In the genomic region with DNA sequence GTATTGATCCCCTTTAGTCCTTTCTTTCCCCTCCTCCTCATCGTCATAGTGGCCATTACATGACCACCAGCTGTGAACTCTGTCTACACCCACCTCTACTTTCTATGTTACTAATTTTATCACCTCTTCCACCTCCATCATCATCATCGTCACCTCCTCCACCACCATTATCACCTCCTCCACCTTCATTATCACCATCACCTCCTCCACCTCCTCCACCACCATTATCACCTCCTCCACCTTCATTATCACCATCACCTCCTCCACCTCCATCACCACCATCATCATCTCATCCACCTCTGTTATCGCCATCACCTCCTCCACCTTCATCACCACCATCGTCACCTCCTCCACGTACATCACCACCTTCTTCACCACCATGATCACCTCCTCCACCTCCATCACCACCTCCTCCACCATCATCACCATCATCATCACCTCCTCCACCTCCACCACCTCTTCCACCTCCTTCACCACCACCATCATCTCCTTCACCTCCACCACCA, we compare ENCODE assay signal across 20 cellular contexts. TPM values are rescaled to one million over a fixed set of nuclear protein-coding genes. Genes with fewer than 3 reads are reported as not detected.
A peak's percentile ranks its signal among the peaks of the same experiment; 100 is the strongest.
DNase-seq lines count a peak whose midpoint lies in the region; ATAC-seq and TF ChIP-seq lines count a peak whose summit lies in the region.
"Had no signal": no experiment of that assay in that cellular context is flagged by ENCODE, and none has a peak within 500 bp of the region (broad histone marks: within the 10 kb centered on the region; RNA-seq: fewer than 3 reads in every experiment).

No MANE protein-coding gene starts in this region.

- peaks cover 5% of the 10 kb centered on the region for H3K4me1 Mint-ChIP-seq in activated CD8-positive, alpha-beta memory T cell treated with anti-CD3 and anti-CD28 coated beads, Interleukin-2, amount 10 ng/mL, durations not matched to agents 7 days and 5 days
- no peaks in the 10 kb centered on the region for H3K4me1 Mint-ChIP-seq in central memory CD8-positive, alpha-beta T cell
- peaks cover 0 to 6% (median 1%) of the 10 kb centered on the region in 4 donors for H3K4me1 Mint-ChIP-seq in naive thymus-derived CD8-positive, alpha-beta T cell
- H3K4me1 Mint-ChIP-seq in CD14-positive monocyte = peaks cover under 1% of the 10 kb centered on the region

- peaks cover 60% of the 10 kb centered on the region for H3K36me3 Mint-ChIP-seq in activated CD8-positive, alpha-beta memory T cell treated with anti-CD3 and anti-CD28 coated beads, Interleukin-2, amount 10 ng/mL, durations not matched to agents 7 days and 5 days
- peaks cover 37% of the 10 kb centered on the region for H3K36me3 Mint-ChIP-seq in central memory CD8-positive, alpha-beta T cell (ENCODE audit: insufficient read depth)
- H3K36me3 Mint-ChIP-seq in naive thymus-derived CD8-positive, alpha-beta T cell = peaks cover 3 to 42% (median 6%) of the 10 kb centered on the region in 3 donors
- H3K36me3 Mint-ChIP-seq in CD14-positive monocyte = peaks cover 26 to 41% of the 10 kb centered on the region in 2 donors

- peak overlapping the region; percentile 12 for H3K27ac Mint-ChIP-seq in activated CD8-positive, alpha-beta memory T cell treated with anti-CD3 and anti-CD28 coated beads, Interleukin-2, amount 10 ng/mL, durations not matched to agents 7 days and 5 days
- H3K27ac Mint-ChIP-seq in central memory CD8-positive, alpha-beta T cell (ENCODE audit: low read depth) = peak overlapping the region; percentile 85
- peak overlapping the region in 6 of 10 donors; percentile 9 to 83 (median 40) for H3K27ac Mint-ChIP-seq in naive thymus-derived CD8-positive, alpha-beta T cell
- no peak overlapping the region for H3K27ac Mint-ChIP-seq in CD14-positive monocyte
- H3K27ac Mint-ChIP-seq: CD8-positive, alpha-beta T cell had no signal

- no peaks in the 10 kb centered on the region for H3K27me3 ChIP-seq in HAP-1 (ENCODE audit: low read depth)

- CTCF ChIA-PET in activated CD8-positive, alpha-beta memory T cell treated with anti-CD3 and anti-CD28 coated beads, Interleukin-2, amount 10 ng/mL, durations not matched to agents 7 days and 5 days (lab: Charles Lee) = no interaction called here

- no peak for TF ChIP-seq CTCF in CD14-positive monocyte (IDR thresholded peaks at IDR 0.05)

- intact Hi-C loops in CD14-positive monocyte (cut with micrococcal nuclease) = no loop called here

- peaks cover 9% of the 10 kb centered on the region for H3K9me3 Mint-ChIP-seq in activated CD8-positive, alpha-beta memory T cell treated with anti-CD3 and anti-CD28 coated beads, Interleukin-2, amount 10 ng/mL, durations not matched to agents 7 days and 5 days (ENCODE audit: low read depth)
- no peaks in the 10 kb centered on the region for H3K9me3 Mint-ChIP-seq in central memory CD8-positive, alpha-beta T cell
- H3K9me3 Mint-ChIP-seq in naive thymus-derived CD8-positive, alpha-beta T cell = peaks cover 0 to 15% (median 0%) of the 10 kb centered on the region in 9 donors
- H3K9me3 Mint-ChIP-seq in CD14-positive monocyte = peaks cover 2 to 16% (median 6%) of the 10 kb centered on the region in 7 donors
- H3K9me3 Mint-ChIP-seq: CD8-positive, alpha-beta T cell had no signal

- no peaks in the 10 kb centered on the region for H3K4me1 ChIP-seq in HAP-1

- H3K9me3 ChIP-seq in HAP-1 = no peaks in the 10 kb centered on the region

- no peaks in the 10 kb centered on the region for H3K36me3 ChIP-seq in HAP-1 (replicated peaks)

- ATAC-seq in activated CD8-positive, alpha-beta memory T cell treated with anti-CD3 and anti-CD28 coated beads, Interleukin-2, amount 10 ng/mL, durations not matched to agents 7 days and 5 days = no peak
- ATAC-seq in central memory CD8-positive, alpha-beta T cell (replicated peaks; ENCODE audit: extremely low read depth, poor library complexity, severe bottlenecking) = no peak
- no peak for ATAC-seq in naive thymus-derived CD8-positive, alpha-beta T cell
- ATAC-seq: CD8-positive, alpha-beta T cell had no signal

- DNase-seq in activated CD8-positive, alpha-beta memory T cell treated with anti-CD3 and anti-CD28 coated beads, Interleukin-2, amount 10 ng/mL, durations not matched to agents 7 days and 5 days = no peak
- DNase-seq in activated CD8-positive, alpha-beta memory T cell treated with anti-CD3 and anti-CD28 coated beads for 24 hours = no peak
- DNase-seq in central memory CD8-positive, alpha-beta T cell (ENCODE audit: low spot score in 2 of 2) = no peak
- DNase-seq in naive thymus-derived CD8-positive, alpha-beta T cell = no peak
- DNase-seq in activated naive CD4-positive, alpha-beta T cell treated with anti-CD3 and anti-CD28 coated beads, Interleukin-2, amount 50 U/mL, for 16 hours = no peak
- DNase-seq in HAP-1 (ENCODE audit: low spot score in 2 of 2) (no peak), CD14-positive monocyte (ENCODE audit: low spot score) (no peak)
- DNase-seq: 8988T, HCEC 1CT, Kasumi-1, NCI-H1694, NCI-H2081, NCI-H2171, NCI-H345, NCI-H524, NCI-H774 had no signal

- in situ Hi-C loops in HAP-1 (cut with MboI; ENCODE audit: low sequenced_read_pairs) = no loop called here

- POLR2A ChIA-PET in naive thymus-derived CD8-positive, alpha-beta T cell (lab: Charles Lee) = no interaction called here

- H3K4me3 Mint-ChIP-seq in activated CD8-positive, alpha-beta memory T cell treated with anti-CD3 and anti-CD28 coated beads, Interleukin-2, amount 10 ng/mL, durations not matched to agents 7 days and 5 days = no peak overlapping the region
- no peak overlapping the region for H3K4me3 Mint-ChIP-seq in central memory CD8-positive, alpha-beta T cell
- H3K4me3 Mint-ChIP-seq in naive thymus-derived CD8-positive, alpha-beta T cell = no peak overlapping the region
- no peak overlapping the region for H3K4me3 Mint-ChIP-seq in CD14-positive monocyte
- H3K4me3 Mint-ChIP-seq: CD8-positive, alpha-beta T cell had no signal

- no peaks in the 10 kb centered on the region for H3K27me3 Mint-ChIP-seq in activated CD8-positive, alpha-beta memory T cell treated with anti-CD3 and anti-CD28 coated beads, Interleukin-2, amount 10 ng/mL, durations not matched to agents 7 days and 5 days
- no peaks in the 10 kb centered on the region for H3K27me3 Mint-ChIP-seq in central memory CD8-positive, alpha-beta T cell
- no peaks in the 10 kb centered on the region for H3K27me3 Mint-ChIP-seq in naive thymus-derived CD8-positive, alpha-beta T cell
- H3K27me3 Mint-ChIP-seq in CD14-positive monocyte (ENCODE audit: low read depth in 3 of 3) = peaks cover 8 to 23% (median 20%) of the 10 kb centered on the region in 3 donors

- no peak overlapping the region for H3K4me3 ChIP-seq in HAP-1
- H3K4me3 ChIP-seq: BLaER1 treated with 17β-estradiol and CSF1 and Interleukin-3, amounts not matched to agents 10 nM and 100 nM had no signal

RNA-seq across cellular contexts. Expression of a gene that starts 25.8 kb away (rescaled TPM):
- 10 to 100 TPM; 34.4 to 47.9 TPM for total RNA-seq in activated CD8-positive, alpha-beta memory T cell treated with anti-CD3 and anti-CD28 coated beads, Interleukin-2, amount 10 ng/mL, durations not matched to agents 7 days and 5 days
- 1 to 10 TPM in 1 of 2 experiments, under 1 TPM in 1; 0.60 to 1.1 TPM for total RNA-seq in naive thymus-derived CD8-positive, alpha-beta T cell
- polyA plus RNA-seq in naive thymus-derived CD8-positive, alpha-beta T cell = 10 to 100 TPM in 1 of 3 donors, 1 to 10 TPM in 2; 2.5 to 12.8 (median 4.4) TPM
- polyA plus RNA-seq in CD14-positive monocyte = 1 to 10 TPM in 1 of 2 donors, under 1 TPM in 1; 0.97 to 1.2 TPM
- total RNA-seq: G401, MCF 10A had no signal

RNA-seq across cellular contexts. Expression of a gene that starts 31.9 kb away (rescaled TPM):
- 10 to 100 TPM; 19.7 to 20.2 TPM for total RNA-seq in activated CD8-positive, alpha-beta memory T cell treated with anti-CD3 and anti-CD28 coated beads, Interleukin-2, amount 10 ng/mL, durations not matched to agents 7 days and 5 days
- total RNA-seq in naive thymus-derived CD8-positive, alpha-beta T cell = 1 to 10 TPM; 7.0 to 9.7 TPM
- polyA plus RNA-seq in naive thymus-derived CD8-positive, alpha-beta T cell = 10 to 100 TPM in 1 of 3 donors, 1 to 10 TPM in 2; 7.8 to 17.0 (median 9.2) TPM
- polyA plus RNA-seq in CD14-positive monocyte = not detected

Comparison
In these comparisons a context has a peak if more than half of its experiments do, and no peak if none do; other contexts are left out.
1. H3K27ac Mint-ChIP-seq: peak in activated CD8-positive, alpha-beta memory T cell treated with anti-CD3 and anti-CD28 coated beads, Interleukin-2, amount 10 ng/mL, durations not matched to agents 7 days and 5 days (single experiment), central memory CD8-positive, alpha-beta T cell (single experiment) and naive thymus-derived CD8-positive, alpha-beta T cell (6 of 10); none in CD14-positive monocyte (0 of 7).
2. RNA of a gene that starts 25.8 kb away (total RNA-seq): 34.4 to 47.9 TPM in activated CD8-positive, alpha-beta memory T cell treated with anti-CD3 and anti-CD28 coated beads, Interleukin-2, amount 10 ng/mL, durations not matched to agents 7 days and 5 days; 0.60 to 1.1 TPM in naive thymus-derived CD8-positive, alpha-beta T cell; every median in the first group is over 10 times any median in the second.